In the genomic region with DNA sequence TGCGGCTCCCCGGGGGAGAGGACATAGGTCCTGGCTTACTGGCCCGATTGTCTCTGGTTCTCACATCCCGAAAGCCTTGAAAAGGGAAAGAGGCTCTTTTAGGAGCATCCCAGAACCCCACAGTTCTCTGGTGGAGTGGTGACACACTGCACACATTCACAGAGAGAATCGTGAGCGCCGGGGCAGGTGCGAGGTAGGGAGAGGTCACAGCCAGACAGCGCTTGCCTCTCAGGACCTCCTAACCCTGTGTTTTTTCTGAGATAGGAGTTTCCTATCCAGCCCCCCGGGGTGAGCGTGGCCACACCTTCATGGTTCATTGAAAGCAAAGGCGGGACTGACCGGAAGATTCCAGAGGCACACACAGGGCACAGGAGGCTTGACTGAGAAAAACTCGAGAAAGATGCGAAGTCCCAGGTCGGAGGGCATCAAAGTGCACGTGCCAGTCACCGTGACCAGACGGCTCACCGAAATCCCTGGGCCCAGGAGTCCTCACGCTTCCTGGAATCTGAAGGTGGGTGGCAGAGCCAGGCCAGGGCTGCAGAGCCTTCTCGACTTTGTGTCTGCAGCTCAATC, we compare ENCODE assay signal across 1 cellular context.
TF ChIP-seq lines count a peak whose summit lies in the region.

No MANE protein-coding gene starts in this region.

TF ChIP-seq in GM23338, 12 proteins besides CTCF, POLR2A, EP300 and RAD21 (continued from another document):
- TF ChIP-seq CREB1 (CRISPR knock-in tag; IDR thresholded peaks at IDR 0.05; ENCODE audit: low read depth): no peak
- TF ChIP-seq ZNF462 (CRISPR knock-in tag; IDR thresholded peaks at IDR 0.05): no peak
- TF ChIP-seq, protein P1, sequence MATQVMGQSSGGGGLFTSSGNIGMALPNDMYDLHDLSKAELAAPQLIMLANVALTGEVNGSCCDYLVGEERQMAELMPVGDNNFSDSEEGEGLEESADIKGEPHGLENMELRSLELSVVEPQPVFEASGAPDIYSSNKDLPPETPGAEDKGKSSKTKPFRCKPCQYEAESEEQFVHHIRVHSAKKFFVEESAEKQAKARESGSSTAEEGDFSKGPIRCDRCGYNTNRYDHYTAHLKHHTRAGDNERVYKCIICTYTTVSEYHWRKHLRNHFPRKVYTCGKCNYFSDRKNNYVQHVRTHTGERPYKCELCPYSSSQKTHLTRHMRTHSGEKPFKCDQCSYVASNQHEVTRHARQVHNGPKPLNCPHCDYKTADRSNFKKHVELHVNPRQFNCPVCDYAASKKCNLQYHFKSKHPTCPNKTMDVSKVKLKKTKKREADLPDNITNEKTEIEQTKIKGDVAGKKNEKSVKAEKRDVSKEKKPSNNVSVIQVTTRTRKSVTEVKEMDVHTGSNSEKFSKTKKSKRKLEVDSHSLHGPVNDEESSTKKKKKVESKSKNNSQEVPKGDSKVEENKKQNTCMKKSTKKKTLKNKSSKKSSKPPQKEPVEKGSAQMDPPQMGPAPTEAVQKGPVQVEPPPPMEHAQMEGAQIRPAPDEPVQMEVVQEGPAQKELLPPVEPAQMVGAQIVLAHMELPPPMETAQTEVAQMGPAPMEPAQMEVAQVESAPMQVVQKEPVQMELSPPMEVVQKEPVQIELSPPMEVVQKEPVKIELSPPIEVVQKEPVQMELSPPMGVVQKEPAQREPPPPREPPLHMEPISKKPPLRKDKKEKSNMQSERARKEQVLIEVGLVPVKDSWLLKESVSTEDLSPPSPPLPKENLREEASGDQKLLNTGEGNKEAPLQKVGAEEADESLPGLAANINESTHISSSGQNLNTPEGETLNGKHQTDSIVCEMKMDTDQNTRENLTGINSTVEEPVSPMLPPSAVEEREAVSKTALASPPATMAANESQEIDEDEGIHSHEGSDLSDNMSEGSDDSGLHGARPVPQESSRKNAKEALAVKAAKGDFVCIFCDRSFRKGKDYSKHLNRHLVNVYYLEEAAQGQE (IDR thresholded peaks at IDR 0.05; ENCODE audit: unreplicated experiment): no peak
- no peak for TF ChIP-seq EZH2phosphoT487 (IDR thresholded peaks at IDR 0.05; ENCODE audit: unreplicated experiment)
TF ChIP-seq in GM23338: peak in this region for 0.
